Comparison of ENCODE assay signal across 9 cellular contexts in genomic region chr7:130140551-130141160, GRCh38.
DNase-seq lines count a peak whose midpoint lies in the region; ATAC-seq, FAIRE-seq and TF ChIP-seq lines count a peak whose summit lies in the region.
"Had no signal": no experiment of that assay in that cellular context is flagged by ENCODE, and none has a peak within 500 bp of the region (broad histone marks: within the 10 kb centered on the region; RNA-seq: fewer than 3 reads in every experiment).

No MANE protein-coding gene starts in this region.

- H3K4me2 ChIP-seq in astrocyte (ENCODE audit: low read length): peak overlapping the region; percentile 84

- no peaks in the 10 kb centered on the region for H3K79me2 ChIP-seq in astrocyte (ENCODE audit: insufficient read depth, low read length)

- H3K4me3 Mint-ChIP-seq in HFFc6 (0 out of 2 replicates have a peak overlapping the region, but pooled peaks have one; percentile 11), astrocyte (ENCODE audit: unreplicated experiment) (no peak overlapping the region)

- H3K36me3 Mint-ChIP-seq in HFFc6 (ENCODE audit: low read depth): peaks cover 6% of the 10 kb centered on the region; the same call in 1 of the 2 replicates
- H3K36me3 Mint-ChIP-seq in astrocyte (ENCODE audit: low read depth, unreplicated experiment): peaks cover 18% of the 10 kb centered on the region

- no peak for TF ChIP-seq CTCF in HFFc6 (IDR thresholded peaks at IDR 0.05)
- no peak for TF ChIP-seq CTCF in astrocyte (IDR thresholded peaks at IDR 0.05; ENCODE audit: insufficient read depth, low read depth, low read length)

- H3K27me3 Mint-ChIP-seq in HFFc6 (ENCODE audit: insufficient read depth): no peaks in the 10 kb centered on the region
- H3K27me3 Mint-ChIP-seq in astrocyte (ENCODE audit: low read depth, unreplicated experiment): no peaks in the 10 kb centered on the region

- H3K4me1 Mint-ChIP-seq in HFFc6 (ENCODE audit: low read depth) (peaks cover 26% of the 10 kb centered on the region), astrocyte (ENCODE audit: low read depth, unreplicated experiment) (peaks cover 45% of the 10 kb centered on the region)

- H3K27me3 ChIP-seq in astrocyte (ENCODE audit: insufficient read depth, low read length) (no peaks in the 10 kb centered on the region), skeletal muscle tissue (ENCODE audit: control insufficient read depth in 3 of 3, insufficient read depth in 3 of 3, low read length in 3 of 3) (no peaks in the 10 kb centered on the region)

- H3K4me1 ChIP-seq in astrocyte (ENCODE audit: insufficient read depth, low read length) (peaks cover 32% of the 10 kb centered on the region), skeletal muscle tissue (ENCODE audit: control insufficient read depth in 3 of 3, insufficient read depth in 3 of 3, low read length in 3 of 3) (peaks cover 0 to 3% (median 3%) of the 10 kb centered on the region in 3 donors)

- H3K9me3 ChIP-seq in astrocyte (ENCODE audit: insufficient read depth, low read depth, low read length) (no peaks in the 10 kb centered on the region), iPS-18c (ENCODE audit: control insufficient read depth, insufficient read depth, low read length) (no peaks in the 10 kb centered on the region), skeletal muscle tissue (ENCODE audit: control insufficient read depth in 3 of 3, low read length in 3 of 3) (no peaks in the 10 kb centered on the region)

- no peaks in the 10 kb centered on the region for H3K9me3 Mint-ChIP-seq in HFFc6
- no peaks in the 10 kb centered on the region for H3K9me3 Mint-ChIP-seq in astrocyte (ENCODE audit: unreplicated experiment)

- H2AFZ ChIP-seq in astrocyte (ENCODE audit: low read depth, low read length): peak overlapping the region; percentile 93

- peak overlapping the region; percentile 53 for H3K27ac Mint-ChIP-seq in HFFc6
- peak overlapping the region; percentile 41 for H3K27ac Mint-ChIP-seq in astrocyte (ENCODE audit: unreplicated experiment)

- H3K27ac ChIP-seq in astrocyte (ENCODE audit: low read depth, low read length): peak overlapping the region; percentile 77
- peak overlapping the region; percentile 56 for H3K27ac ChIP-seq in skeletal muscle tissue (ENCODE audit: low read depth, low read length)

- DNase-seq in HFFc6 (no peak), astrocyte (ENCODE audit: low read depth) (no peak), CD1c-positive myeloid dendritic cell (ENCODE audit: extremely low spot score) (no peak), DMS53 (lab: John Stamatoyannopoulos, UW) (no peak), SKM-1 treated with dmso at 0.1 percent for 144 hours (lab: John Stamatoyannopoulos, UW; ENCODE audit: unreplicated experiment) (no peak)
- DNase-seq: SIG-M5 had no signal

- H3K4me3 ChIP-seq in astrocyte (ENCODE audit: insufficient read depth, low read depth, low read length): no peak overlapping the region
- H3K4me3 ChIP-seq in iPS-18c (ENCODE audit: insufficient read depth, low read depth, low read length): peak overlapping the region; percentile 47
- H3K4me3 ChIP-seq in skeletal muscle tissue (ENCODE audit: low read length in 3 of 3): peak overlapping the region in 2 of 3 donors; percentile 54 to 57

- H3K36me3 ChIP-seq in astrocyte (ENCODE audit: insufficient read depth, low read length): no peaks in the 10 kb centered on the region
- H3K36me3 ChIP-seq in skeletal muscle tissue (ENCODE audit: control insufficient read depth in 3 of 3, insufficient read depth in 3 of 3, low read length in 3 of 3): peaks cover 0 to 7% (median 5%) of the 10 kb centered on the region in 3 donors

- ATAC-seq in GM21619 (IDR thresholded peaks at IDR 0.05; ENCODE audit: unreplicated experiment): no peak

- H4K20me1 ChIP-seq in astrocyte (ENCODE audit: insufficient read depth, low read length): no peaks in the 10 kb centered on the region

- no peak for FAIRE-seq in astrocyte (lab: Jason Lieb, UNC)

- H3K9ac ChIP-seq in astrocyte (ENCODE audit: low read length): peak overlapping the region; percentile 84
- peak overlapping the region in 2 of 3 donors; percentile 50 to 69 for H3K9ac ChIP-seq in skeletal muscle tissue (ENCODE audit: low read depth in 1 of 3, low read length in 3 of 3)
